In the genomic region with DNA sequence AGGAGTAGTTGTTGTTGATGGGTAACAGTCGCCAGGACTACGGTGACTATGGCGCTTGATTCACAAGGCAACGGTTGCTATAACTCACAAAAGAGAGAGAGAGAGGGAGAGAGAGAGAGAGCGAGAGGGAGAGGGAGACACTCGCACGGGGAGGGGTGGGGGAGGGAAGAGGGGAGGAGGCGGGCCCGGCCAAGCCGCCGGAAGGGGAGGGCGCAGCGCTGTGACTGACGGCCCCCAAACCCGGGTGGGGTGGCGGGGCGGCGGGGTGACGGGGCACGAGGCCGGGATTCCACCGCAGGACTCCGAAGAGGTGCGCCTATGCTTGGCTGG, we compare ENCODE assay signal across 8 cellular contexts. TPM values are rescaled to one million over a fixed set of nuclear protein-coding genes. Genes with fewer than 3 reads are reported as not detected.
DNase-seq lines count a peak whose midpoint lies in the region; ATAC-seq lines count a peak whose summit lies in the region.

A gene (minus strand): TSS at position 166 of the 330 bp plus-strand sequence. CDS start 130,413 bp downstream, outside the sequence.

- H3K4me1 ChIP-seq in endocrine pancreas (ENCODE audit: control insufficient read depth, insufficient read depth, low read length), result peaks cover 27% of the 10 kb centered on the region

- H3K9ac ChIP-seq in endocrine pancreas (ENCODE audit: control insufficient read depth, insufficient read depth, low read length), result peak within 1 kb of the TSS; percentile 98

- peak; percentile 41 for ATAC-seq in GM21423 (IDR thresholded peaks at IDR 0.05; ENCODE audit: unreplicated experiment)
- ATAC-seq in activated CD8-positive, alpha-beta memory T cell treated with anti-CD3 and anti-CD28 coated beads, Interleukin-2, amount 10 ng/mL, durations not matched to agents 7 days and 5 days, result peak; percentile 59

- H3K27ac Mint-ChIP-seq in activated CD8-positive, alpha-beta memory T cell treated with anti-CD3 and anti-CD28 coated beads, Interleukin-2, amount 10 ng/mL, durations not matched to agents 7 days and 5 days, result peak within 1 kb of the TSS; percentile 100

- H3K4me1 Mint-ChIP-seq in activated CD8-positive, alpha-beta memory T cell treated with anti-CD3 and anti-CD28 coated beads, Interleukin-2, amount 10 ng/mL, durations not matched to agents 7 days and 5 days, result peaks cover 50% of the 10 kb centered on the region

- no peaks in the 10 kb centered on the region for H3K27me3 Mint-ChIP-seq in activated CD8-positive, alpha-beta memory T cell treated with anti-CD3 and anti-CD28 coated beads, Interleukin-2, amount 10 ng/mL, durations not matched to agents 7 days and 5 days

- H3K9me3 ChIP-seq in endocrine pancreas (ENCODE audit: control insufficient read depth, low read length), result no peaks in the 10 kb centered on the region

- CTCF ChIA-PET in activated CD8-positive, alpha-beta memory T cell treated with anti-CD3 and anti-CD28 coated beads, Interleukin-2, amount 10 ng/mL, durations not matched to agents 7 days and 5 days (lab: Charles Lee), result interaction anchor here (1.8 to 2.3 kb wide), 2 partner anchors 49 to 58 kb away, joined by 8 to 9 read pairs; no protein-coding TSS in a partner anchor

- no peaks in the 10 kb centered on the region for H3K27me3 ChIP-seq in endocrine pancreas (ENCODE audit: control insufficient read depth, insufficient read depth, low read length)

- H3K36me3 Mint-ChIP-seq in activated CD8-positive, alpha-beta memory T cell treated with anti-CD3 and anti-CD28 coated beads, Interleukin-2, amount 10 ng/mL, durations not matched to agents 7 days and 5 days, result peaks cover 22% of the 10 kb centered on the region

- peak within 1 kb of the TSS; percentile 96 for H3K4me3 Mint-ChIP-seq in activated CD8-positive, alpha-beta memory T cell treated with anti-CD3 and anti-CD28 coated beads, Interleukin-2, amount 10 ng/mL, durations not matched to agents 7 days and 5 days

- peak within 1 kb of the TSS; percentile 96 for H3K4me3 ChIP-seq in endocrine pancreas (ENCODE audit: control insufficient read depth, insufficient read depth, low read length)

- H3K9me3 Mint-ChIP-seq in activated CD8-positive, alpha-beta memory T cell treated with anti-CD3 and anti-CD28 coated beads, Interleukin-2, amount 10 ng/mL, durations not matched to agents 7 days and 5 days (ENCODE audit: low read depth), result no peaks in the 10 kb centered on the region

- H3K36me3 ChIP-seq in endocrine pancreas (ENCODE audit: control insufficient read depth, insufficient read depth, low read length), result no peaks in the 10 kb centered on the region

- DNase-seq in CMK (ENCODE audit: low read depth) (peak; percentile 83), HUDEP-2 (lab: John Stamatoyannopoulos, UW; ENCODE audit: unreplicated experiment in 76 of 76) (peak in 72 of 76 experiments; percentile 28 to 90 (median 81)), NOMO-1 treated with DMSO at 0.1 percent for 48 hours (lab: John Stamatoyannopoulos, UW; ENCODE audit: unreplicated experiment) (peak; percentile 73), mesenteric fat pad (ENCODE audit: low spot score) (peak; percentile 96)
- peak; percentile 94 for DNase-seq in activated CD8-positive, alpha-beta memory T cell treated with anti-CD3 and anti-CD28 coated beads, Interleukin-2, amount 10 ng/mL, durations not matched to agents 7 days and 5 days
- DNase-seq in stimulated activated CD8-positive, alpha-beta memory T cell treated with anti-CD3 and anti-CD28 coated beads, Interleukin-15, amount 100 ng/mL, for 24 hours (ENCODE audit: low read depth), result peak; percentile 84

RNA-seq across cellular contexts. Expression of the gene that starts here (rescaled TPM):
- 10 to 100 TPM in 1 of 2 experiments, 1 to 10 TPM in 1; 9.1 to 11.5 TPM for total RNA-seq in activated CD8-positive, alpha-beta memory T cell treated with anti-CD3 and anti-CD28 coated beads, Interleukin-2, amount 10 ng/mL, durations not matched to agents 7 days and 5 days
- 10.8 TPM for total RNA-seq in mesenteric fat pad

Comparison
In these comparisons a context has a peak if more than half of its experiments do, and no peak if none do; other contexts are left out.
1. Peak in every context shown above with its lines: DNase-seq, ATAC-seq and H3K4me3 ChIP-seq.